1 cellular context compared by ENCODE assay signal in the genomic region with DNA sequence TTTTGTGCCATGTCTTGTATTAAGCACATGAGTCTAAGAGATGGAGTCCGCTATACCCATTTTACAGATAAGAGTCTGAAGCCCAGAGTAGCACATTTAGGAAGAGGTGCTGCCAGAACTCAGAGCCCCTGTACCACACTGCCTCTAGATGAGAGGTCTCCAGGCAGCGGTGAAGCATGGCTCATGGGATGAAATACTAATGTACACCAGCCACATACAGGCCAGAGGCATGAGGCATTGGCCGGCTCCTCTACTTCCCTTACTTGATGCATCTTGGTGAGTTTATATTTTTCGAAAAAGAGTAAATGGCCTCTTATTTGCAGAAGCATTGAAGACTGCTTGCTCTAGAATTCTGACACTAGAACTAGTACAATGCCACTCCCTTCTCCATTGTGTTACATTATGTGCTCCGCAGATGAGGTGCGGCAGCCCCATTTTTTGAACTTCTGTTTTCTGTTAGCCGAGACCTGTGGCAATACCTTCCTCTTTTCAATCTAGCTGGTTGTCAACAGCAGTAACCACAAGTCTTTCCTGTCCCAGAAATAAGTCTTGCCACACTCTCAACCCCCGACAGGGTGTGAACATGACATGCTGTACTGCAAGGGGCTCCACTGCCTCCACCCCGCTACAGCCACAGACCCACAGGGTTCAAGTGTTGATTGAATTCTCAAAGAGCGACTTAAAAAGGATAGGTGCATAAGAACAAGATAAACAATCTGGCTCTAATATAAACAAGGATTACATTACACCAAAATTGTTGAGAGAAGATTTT.
TF ChIP-seq lines count a peak whose summit lies in the region.

No MANE protein-coding gene starts in this region.

TF ChIP-seq in K562, 482 proteins besides CTCF, POLR2A, EP300 and RAD21 (continued from another document):
- TF ChIP-seq, protein P1, sequence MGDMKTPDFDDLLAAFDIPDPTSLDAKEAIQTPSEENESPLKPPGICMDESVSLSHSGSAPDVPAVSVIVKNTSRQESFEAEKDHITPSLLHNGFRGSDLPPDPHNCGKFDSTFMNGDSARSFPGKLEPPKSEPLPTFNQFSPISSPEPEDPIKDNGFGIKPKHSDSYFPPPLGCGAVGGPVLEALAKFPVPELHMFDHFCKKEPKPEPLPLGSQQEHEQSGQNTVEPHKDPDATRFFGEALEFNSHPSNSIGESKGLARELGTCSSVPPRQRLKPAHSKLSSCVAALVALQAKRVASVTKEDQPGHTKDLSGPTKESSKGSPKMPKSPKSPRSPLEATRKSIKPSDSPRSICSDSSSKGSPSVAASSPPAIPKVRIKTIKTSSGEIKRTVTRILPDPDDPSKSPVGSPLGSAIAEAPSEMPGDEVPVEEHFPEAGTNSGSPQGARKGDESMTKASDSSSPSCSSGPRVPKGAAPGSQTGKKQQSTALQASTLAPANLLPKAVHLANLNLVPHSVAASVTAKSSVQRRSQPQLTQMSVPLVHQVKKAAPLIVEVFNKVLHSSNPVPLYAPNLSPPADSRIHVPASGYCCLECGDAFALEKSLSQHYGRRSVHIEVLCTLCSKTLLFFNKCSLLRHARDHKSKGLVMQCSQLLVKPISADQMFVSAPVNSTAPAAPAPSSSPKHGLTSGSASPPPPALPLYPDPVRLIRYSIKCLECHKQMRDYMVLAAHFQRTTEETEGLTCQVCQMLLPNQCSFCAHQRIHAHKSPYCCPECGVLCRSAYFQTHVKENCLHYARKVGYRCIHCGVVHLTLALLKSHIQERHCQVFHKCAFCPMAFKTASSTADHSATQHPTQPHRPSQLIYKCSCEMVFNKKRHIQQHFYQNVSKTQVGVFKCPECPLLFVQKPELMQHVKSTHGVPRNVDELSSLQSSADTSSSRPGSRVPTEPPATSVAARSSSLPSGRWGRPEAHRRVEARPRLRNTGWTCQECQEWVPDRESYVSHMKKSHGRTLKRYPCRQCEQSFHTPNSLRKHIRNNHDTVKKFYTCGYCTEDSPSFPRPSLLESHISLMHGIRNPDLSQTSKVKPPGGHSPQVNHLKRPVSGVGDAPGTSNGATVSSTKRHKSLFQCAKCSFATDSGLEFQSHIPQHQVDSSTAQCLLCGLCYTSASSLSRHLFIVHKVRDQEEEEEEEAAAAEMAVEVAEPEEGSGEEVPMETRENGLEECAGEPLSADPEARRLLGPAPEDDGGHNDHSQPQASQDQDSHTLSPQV (IDR thresholded peaks at IDR 0.05): no peak
- TF ChIP-seq SP1 (CRISPR knock-in tag; IDR thresholded peaks at IDR 0.05) (no peak), CHD1 (IDR thresholded peaks at IDR 0.05; ENCODE audit: low read length) (no peak), NUFIP1 (IDR thresholded peaks at IDR 0.05; ENCODE audit: partially characterized antibody) (no peak), CEBPG (CRISPR knock-in tag; IDR thresholded peaks at IDR 0.05) (peak; percentile 47; the same call in 1 of the 2 replicates), CEBPG (tag; conservative IDR thresholded peaks at IDR 0.05 in 1 of 2, IDR thresholded peaks at IDR 0.05 in 1 of 2) (no peak; a peak in 1 of 4 replicates)
- TF ChIP-seq, protein P2, sequence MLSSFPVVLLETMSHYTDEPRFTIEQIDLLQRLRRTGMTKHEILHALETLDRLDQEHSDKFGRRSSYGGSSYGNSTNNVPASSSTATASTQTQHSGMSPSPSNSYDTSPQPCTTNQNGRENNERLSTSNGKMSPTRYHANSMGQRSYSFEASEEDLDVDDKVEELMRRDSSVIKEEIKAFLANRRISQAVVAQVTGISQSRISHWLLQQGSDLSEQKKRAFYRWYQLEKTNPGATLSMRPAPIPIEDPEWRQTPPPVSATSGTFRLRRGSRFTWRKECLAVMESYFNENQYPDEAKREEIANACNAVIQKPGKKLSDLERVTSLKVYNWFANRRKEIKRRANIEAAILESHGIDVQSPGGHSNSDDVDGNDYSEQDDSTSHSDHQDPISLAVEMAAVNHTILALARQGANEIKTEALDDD (IDR thresholded peaks at IDR 0.05): peak; percentile 87
TF ChIP-seq in K562: peak in this region for 12.
